ENCODE assay signal across 18 cellular contexts in genomic region chr20:45925821-45926506, GRCh38.
"Had no signal": no experiment of that assay in that cellular context is flagged by ENCODE, and none has a peak within 500 bp of the region (broad histone marks: within the 10 kb centered on the region; RNA-seq: fewer than 3 reads in every experiment).

No MANE protein-coding gene starts in this region.

- H3K4me3 Mint-ChIP-seq: T-cell, type B pancreatic cell had no signal

- H3K27ac Mint-ChIP-seq: activated T-helper 2 cell treated with anti-CD3 and anti-CD28 coated beads, Interferon-gamma antibody, Interleukin-2, Interleukin-4, amounts not matched to agents 10 μg/mL and 5 μg/mL and 100 μg/mL, durations not matched to agents 14 hours and 24 hours and 36 hours; T-cell; type B pancreatic cell had no signal

- H3K36me3 Mint-ChIP-seq: T-cell, type B pancreatic cell had no signal

- H3K9me3 ChIP-seq: adrenal gland, esophagus squamous epithelium, neutrophil, SK-N-SH had no signal

- H3K4me3 ChIP-seq: adrenal gland, cardiac muscle cell, esophagus squamous epithelium had no signal

- ATAC-seq: T-cell had no signal

- H3K27me3 ChIP-seq: adrenal gland, cardiac muscle cell, esophagus squamous epithelium had no signal

- H3K9me2 ChIP-seq: SK-N-SH had no signal

- H3K4me2 ChIP-seq: SK-N-SH had no signal

- DNase-seq: activated CD4-positive, alpha-beta T cell treated with anti-CD3 and anti-CD28 coated beads, Interleukin-2, amount 50 U/mL, for 48 hours; activated naive CD4-positive, alpha-beta T cell treated with anti-CD3 and anti-CD28 coated beads, Interleukin-2, amount 50 U/mL, for 16 hours; activated T-cell treated with anti-CD3 and anti-CD28 coated beads, Interleukin-2, amount 50 U/mL, for 1 hour; adrenal gland; esophagus squamous epithelium; hypothalamus; kidney; midbrain; SK-N-SH; small intestine; stimulated activated CD4-positive, alpha-beta T cell treated with anti-CD3 and anti-CD28 coated beads, Interleukin-4, amount 100 ng/mL, for 24 hours; stimulated activated naive CD4-positive, alpha-beta T cell treated with Interleukin-2 at 50 U/mL for 16 hours; T-cell; T-helper 9 cell had no signal

- H3K27ac ChIP-seq: cardiac muscle cell, neutrophil had no signal

- H3K9me3 Mint-ChIP-seq: activated T-helper 2 cell treated with anti-CD3 and anti-CD28 coated beads, Interferon-gamma antibody, Interleukin-2, Interleukin-4, amounts not matched to agents 10 μg/mL and 5 μg/mL and 100 μg/mL, durations not matched to agents 14 hours and 24 hours and 36 hours; T-cell; type B pancreatic cell had no signal

- H3K36me3 ChIP-seq: adrenal gland, cardiac muscle cell, esophagus squamous epithelium, neutrophil had no signal
